Comparison of ENCODE assay signal across 2 cellular contexts in genomic region chr16:68360547-68360946, GRCh38.
TF ChIP-seq lines count a peak whose summit lies in the region.

No MANE protein-coding gene starts in this region.

TF ChIP-seq in HepG2, 621 proteins besides CTCF, POLR2A, EP300 and RAD21 (continues in another document):
- TF ChIP-seq SRSF9 (IDR thresholded peaks at IDR 0.05; ENCODE audit: borderline replicate concordance, insufficient read depth, low read depth, low read length, poor library complexity, severe bottlenecking): no peak
- TF ChIP-seq PLRG1 (conservative IDR thresholded peaks at IDR 0.05): no peak
- no peak for TF ChIP-seq FOXM1 (CRISPR knock-in tag; IDR thresholded peaks at IDR 0.05)
- no peak for TF ChIP-seq ZNF614 (CRISPR knock-in tag; IDR thresholded peaks at IDR 0.05; ENCODE audit: borderline replicate concordance)
- TF ChIP-seq ZBTB8A (CRISPR knock-in tag; IDR thresholded peaks at IDR 0.05; ENCODE audit: borderline replicate concordance, low read depth): no peak
- 0 out of 2 replicates have a peak, but pooled peaks have one; percentile 50 for TF ChIP-seq GFI1 (CRISPR knock-in tag; IDR thresholded peaks at IDR 0.05; ENCODE audit: borderline replicate concordance)
- TF ChIP-seq KLF16 (CRISPR knock-in tag; IDR thresholded peaks at IDR 0.05): no peak
- TF ChIP-seq HNRNPL (IDR thresholded peaks at IDR 0.05; ENCODE audit: low read depth, low read length): 0 out of 2 replicates have a peak, but pooled peaks have one; percentile 28
- peak; percentile 51 for TF ChIP-seq ZNF687 (CRISPR knock-in tag; IDR thresholded peaks at IDR 0.05)
- TF ChIP-seq THAP7 (CRISPR knock-in tag; IDR thresholded peaks at IDR 0.05): no peak
- TF ChIP-seq MAX (IDR thresholded peaks at IDR 0.05): peak; percentile 17; the same call in 1 of the 2 replicates
- TF ChIP-seq ZNF577 (CRISPR knock-in tag; IDR thresholded peaks at IDR 0.05; ENCODE audit: borderline replicate concordance, low read depth): no peak
- no peak for TF ChIP-seq AHR (CRISPR knock-in tag; IDR thresholded peaks at IDR 0.05)
- no peak for TF ChIP-seq AGO1 (IDR thresholded peaks at IDR 0.05; ENCODE audit: low read depth, low read length, poor library complexity, severe bottlenecking)
- no peak for TF ChIP-seq NFYB (CRISPR knock-in tag; IDR thresholded peaks at IDR 0.05)
- no peak for TF ChIP-seq SMAD3 (CRISPR knock-in tag; IDR thresholded peaks at IDR 0.05)
- no peak for TF ChIP-seq ZNF512 (CRISPR knock-in tag; IDR thresholded peaks at IDR 0.05)
- no peak for TF ChIP-seq FOXO1 (CRISPR knock-in tag; IDR thresholded peaks at IDR 0.05)
- TF ChIP-seq TEAD3 (CRISPR knock-in tag; optimal IDR thresholded peaks at IDR 0.05; ENCODE audit: borderline replicate concordance): no peak

TF ChIP-seq in K562, 482 proteins besides CTCF, POLR2A, EP300 and RAD21:
- TF ChIP-seq POLR2G (IDR thresholded peaks at IDR 0.05; ENCODE audit: low read depth, low read length) (peak; percentile 2; the same call in 1 of the 2 replicates), CREB3L1 (IDR thresholded peaks at IDR 0.05; ENCODE audit: borderline replicate concordance, low read depth) (no peak)
